8 cellular contexts compared by ENCODE assay signal in genomic region chr18:51110073-51110797, GRCh38.
DNase-seq lines count a peak whose midpoint lies in the region; ATAC-seq, FAIRE-seq and TF ChIP-seq lines count a peak whose summit lies in the region.

No MANE protein-coding gene starts in this region.

- dilution Hi-C loops in keratinocyte (cut with MboI; ENCODE audit: extremely low pct_ligation_motif_present, low sequenced_read_pairs), result no loop called here

- no peak for FAIRE-seq in D721Med (lab: Jason Lieb, UNC)
- no peak for FAIRE-seq in keratinocyte (lab: Jason Lieb, UNC)

- peak overlapping the region; percentile 56 for H3K4me2 ChIP-seq in keratinocyte (ENCODE audit: control insufficient read depth, extremely low read depth, insufficient read depth, low read depth, low read length)

- TF ChIP-seq CTCF in D721Med (IDR thresholded peaks at IDR 0.05; ENCODE audit: insufficient read depth, missing control alignments), result peak; percentile 65
- TF ChIP-seq CTCF in brain microvascular endothelial cell (IDR thresholded peaks at IDR 0.05; ENCODE audit: low read depth, low read length, missing control alignments), result peak; percentile 92
- peak; percentile 58 to 99 (median 97) for TF ChIP-seq CTCF in keratinocyte (optimal IDR thresholded peaks at IDR 0.05 in 1 of 3, IDR thresholded peaks at IDR 0.05 in 1 of 3, conservative IDR thresholded peaks at IDR 0.05 in 1 of 3; ENCODE audit: extremely low read depth in 1 of 3, insufficient read depth in 2 of 3, low read length in 3 of 3)

- H3K27me3 ChIP-seq in brain microvascular endothelial cell (replicated peaks) (no peaks in the 10 kb centered on the region), keratinocyte (ENCODE audit: control insufficient read depth, extremely low read depth, insufficient read depth, low read length) (no peaks in the 10 kb centered on the region)

- peaks cover 5% of the 10 kb centered on the region for H3K4me1 ChIP-seq in keratinocyte (ENCODE audit: control insufficient read depth, extremely low read depth, insufficient read depth, low read length)

- H3K9me1 ChIP-seq in keratinocyte (ENCODE audit: control insufficient read depth, extremely low read depth, insufficient read depth, low read length), result no peaks in the 10 kb centered on the region

- no peak overlapping the region for H3K27ac ChIP-seq in brain microvascular endothelial cell
- no peak overlapping the region for H3K27ac ChIP-seq in keratinocyte (ENCODE audit: control insufficient read depth, insufficient read depth, low read length)

- no peaks in the 10 kb centered on the region for H3K36me3 ChIP-seq in brain microvascular endothelial cell (replicated peaks)
- H3K36me3 ChIP-seq in keratinocyte (ENCODE audit: control insufficient read depth in 2 of 2, extremely low read depth in 1 of 2, insufficient read depth in 2 of 2, low read length in 2 of 2), result no peaks in the 10 kb centered on the region

- H3K4me3 ChIP-seq in brain microvascular endothelial cell (ENCODE audit: low read depth, low read length) (no peak overlapping the region), keratinocyte (ENCODE audit: control insufficient read depth in 2 of 3, extremely low read depth in 1 of 3, insufficient read depth in 2 of 3, low read depth in 1 of 3, low read length in 3 of 3) (no peak overlapping the region)

- peak overlapping the region; percentile 37 for H2AFZ ChIP-seq in keratinocyte (ENCODE audit: control insufficient read depth, low read length)

- DNase-seq in D721Med (ENCODE audit: insufficient read length, low spot score), result peak; percentile 91
- DNase-seq in HuH-7 (ENCODE audit: low spot score), result peak; percentile 86
- peak; percentile 71 for DNase-seq in UCSD-AML1 (lab: John Stamatoyannopoulos, UW; ENCODE audit: unreplicated experiment)
- DNase-seq in brain microvascular endothelial cell, result peak; percentile 33
- no peak for DNase-seq in keratinocyte (ENCODE audit: low read depth, low spot score)
- peak; percentile 74 for DNase-seq in stimulated activated CD4-positive, alpha-beta T cell treated with anti-CD3 and anti-CD28 coated beads, Interleukin-1b, Interleukin-23, amount 100 ng/mL, for 48 hours
- DNase-seq in NCI-H187 (lab: John Stamatoyannopoulos, UW), result no peak

- no peaks in the 10 kb centered on the region for H3K9me3 ChIP-seq in keratinocyte (ENCODE audit: control insufficient read depth, low read depth, low read length)

- ATAC-seq in GM21515 (IDR thresholded peaks at IDR 0.05; ENCODE audit: unreplicated experiment), result peak; percentile 85

- H3K9ac ChIP-seq in keratinocyte (ENCODE audit: control insufficient read depth, extremely low read depth, insufficient read depth, low read length), result no peak overlapping the region

- in situ Hi-C loops in brain microvascular endothelial cell (cut with HindIII; ENCODE audit: low pct_ligation_motif_present, low sequenced_read_pairs), result no loop called here

- no peaks in the 10 kb centered on the region for H3K79me2 ChIP-seq in keratinocyte (ENCODE audit: control insufficient read depth, insufficient read depth, low read length)

- H4K20me1 ChIP-seq in keratinocyte (ENCODE audit: control insufficient read depth, extremely low read depth, insufficient read depth, low read length), result no peaks in the 10 kb centered on the region

Comparison
In these comparisons a context has a peak if more than half of its experiments do, and no peak if none do; other contexts are left out.
1. DNase-seq: peak in D721Med (single experiment), HuH-7 (single experiment), UCSD-AML1 (single experiment), brain microvascular endothelial cell (single experiment) and stimulated activated CD4-positive, alpha-beta T cell treated with anti-CD3 and anti-CD28 coated beads, Interleukin-1b, Interleukin-23, amount 100 ng/mL, for 48 hours (single experiment); none in keratinocyte (single experiment) and NCI-H187 (0 of 2).
2. Peak in every context shown above with its lines, with median percentiles within 50 percentile points of each other: CTCF ChIP-seq.